8 cellular contexts compared by ENCODE assay signal in the genomic region with DNA sequence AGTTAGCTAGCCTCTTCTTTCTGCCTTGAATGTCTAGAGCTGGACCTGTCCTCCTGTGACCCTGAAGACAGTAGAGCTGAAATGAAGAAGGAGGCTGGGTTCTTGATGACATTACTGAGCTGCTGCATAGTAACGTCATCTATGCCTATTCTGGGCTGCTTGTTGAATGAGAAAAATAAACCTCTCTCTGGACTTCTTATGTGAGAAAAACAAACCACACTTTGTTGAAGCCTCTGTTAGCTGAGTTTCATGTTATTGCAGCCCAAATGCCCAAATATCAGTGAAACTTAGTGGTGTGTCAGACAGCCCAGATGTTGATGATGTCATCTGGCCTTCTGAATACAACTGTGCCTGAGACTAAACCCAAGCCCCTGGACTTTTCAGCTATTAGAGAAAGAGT.
A peak's percentile ranks its signal among the peaks of the same experiment; 100 is the strongest.
DNase-seq lines count a peak whose midpoint lies in the region; ATAC-seq and TF ChIP-seq lines count a peak whose summit lies in the region.

No MANE protein-coding gene starts in this region.

- H3K27me3 ChIP-seq in GM23338 (ENCODE audit: insufficient read depth), result no peaks in the 10 kb centered on the region
- no peaks in the 10 kb centered on the region for H3K27me3 ChIP-seq in right atrium auricular region
- no peaks in the 10 kb centered on the region for H3K27me3 ChIP-seq in hepatocyte

- H2AFZ ChIP-seq in GM23338, result peak overlapping the region; percentile 81; the same call in 1 of the 2 replicates
- H2AFZ ChIP-seq in hepatocyte, result no peak overlapping the region

- CTCF ChIA-PET in HEK293T (lab: Yijun Ruan, JAX), result no interaction called here

- H3K27ac ChIP-seq in GM23338 (ENCODE audit: low read depth) (no peak overlapping the region), right atrium auricular region (peak overlapping the region; percentile 38 to 52), hepatocyte (no peak overlapping the region)

- POLR2A ChIA-PET in HEK293T (lab: Yijun Ruan, JAX), result interaction anchor here (0.6 to 3.8 kb wide), 3 partner anchors 243 to 262 kb away, joined by 3 to 21 read pairs (median 4); partner anchors contain the start of gene FUT8

- no peak overlapping the region for H3K4me3 Mint-ChIP-seq in GM23338

- TF ChIP-seq CTCF in GM23338 (conservative IDR thresholded peaks at IDR 0.05; ENCODE audit: low read depth in 2 of 2) (no peak), right atrium auricular region (IDR thresholded peaks at IDR 0.05) (no peak), hepatocyte (IDR thresholded peaks at IDR 0.05; ENCODE audit: poor library complexity) (no peak)

- no peaks in the 10 kb centered on the region for H3K36me3 Mint-ChIP-seq in GM23338 (ENCODE audit: low read depth)

- H3K4me2 ChIP-seq in GM23338 (no peak overlapping the region), hepatocyte (no peak overlapping the region)

- H3K79me2 ChIP-seq in GM23338 (replicated peaks; ENCODE audit: insufficient read depth) (no peaks in the 10 kb centered on the region), hepatocyte (no peaks in the 10 kb centered on the region)

- H3K36me3 ChIP-seq in GM23338 (ENCODE audit: insufficient read depth) (no peaks in the 10 kb centered on the region), right atrium auricular region (no peaks in the 10 kb centered on the region), hepatocyte (replicated peaks; ENCODE audit: insufficient read depth, low read depth) (no peaks in the 10 kb centered on the region)

- peaks cover 12% of the 10 kb centered on the region; the same call in 2 of the 3 replicates for H3K4me1 Mint-ChIP-seq in GM23338

- H3K4me1 ChIP-seq in GM23338 (ENCODE audit: insufficient read depth) (no peaks in the 10 kb centered on the region), right atrium auricular region (peaks cover 0 to 10% of the 10 kb centered on the region in 2 donors), hepatocyte (ENCODE audit: insufficient read depth) (peaks cover 4% of the 10 kb centered on the region)

- DNase-seq in GM23338 (ENCODE audit: low spot score) (no peak), MV-4-11 (lab: John Stamatoyannopoulos, UW) (peak; percentile 51), right atrium auricular region (ENCODE audit: low spot score) (no peak), HEK293T (ENCODE audit: extremely low spot score) (no peak), hepatocyte (ENCODE audit: low spot score) (no peak), H4 (ENCODE audit: low spot score) (no peak), COR-L47 (lab: John Stamatoyannopoulos, UW) (no peak)

- H3K9me3 Mint-ChIP-seq in GM23338, result no peaks in the 10 kb centered on the region

- H4K20me1 ChIP-seq in GM23338 (replicated peaks; ENCODE audit: insufficient read depth) (no peaks in the 10 kb centered on the region), hepatocyte (ENCODE audit: insufficient read depth, poor library complexity, severe bottlenecking) (no peaks in the 10 kb centered on the region)

- no peak overlapping the region for H3K27ac Mint-ChIP-seq in GM23338

- H3K27me3 Mint-ChIP-seq in GM23338 (ENCODE audit: insufficient read depth, low read depth, poor library complexity), result peaks cover 1% of the 10 kb centered on the region

- TF ChIP-seq POLR2A in GM18505 (IDR thresholded peaks at IDR 0.05; ENCODE audit: borderline replicate concordance, extremely low read depth, insufficient read depth, insufficient read length), result peak; percentile 33

- H3K9me3 ChIP-seq in right atrium auricular region (no peaks in the 10 kb centered on the region), hepatocyte (ENCODE audit: low read depth) (no peaks in the 10 kb centered on the region)

- ATAC-seq in GM18505 (IDR thresholded peaks at IDR 0.05; ENCODE audit: unreplicated experiment) (peak; percentile 75), GM23338 (no peak)

- 80% methylated on average over 1 of the region's 1 CpG for WGBS in hepatocyte (ENCODE audit: low lambda C conversion rate, missing lambda C conversion rate)

- H3K4me3 ChIP-seq in GM23338, result no peak overlapping the region
- H3K4me3 ChIP-seq in right atrium auricular region, result no peak overlapping the region
- H3K4me3 ChIP-seq in hepatocyte, result no peak overlapping the region

- no peaks in the 10 kb centered on the region for H3F3A ChIP-seq in GM23338 (replicated peaks; ENCODE audit: low read depth)

- H3K9me2 ChIP-seq in GM23338 (ENCODE audit: insufficient read depth) (no peaks in the 10 kb centered on the region), hepatocyte (replicated peaks; ENCODE audit: insufficient read depth) (no peaks in the 10 kb centered on the region)

TF ChIP-seq in GM23338, 12 proteins besides CTCF, POLR2A, EP300 and RAD21:
- TF ChIP-seq ZNF114 (CRISPR knock-in tag; IDR thresholded peaks at IDR 0.05) (no peak), JUNB (IDR thresholded peaks at IDR 0.05; ENCODE audit: unreplicated experiment) (no peak), EZH2 (IDR thresholded peaks at IDR 0.05; ENCODE audit: low read depth, unreplicated experiment) (no peak), NANOG (IDR thresholded peaks at IDR 0.05; ENCODE audit: borderline replicate concordance) (no peak), CREB1 (CRISPR knock-in tag; IDR thresholded peaks at IDR 0.05; ENCODE audit: low read depth) (no peak)
TF ChIP-seq in GM23338: peak in this region for 0.

TF ChIP-seq in HEK293T, 16 proteins besides CTCF, POLR2A, EP300 and RAD21:
- TF ChIP-seq SUZ12 (IDR thresholded peaks at IDR 0.05), result no peak
- TF ChIP-seq LEF1 (IDR thresholded peaks at IDR 0.05; ENCODE audit: borderline replicate concordance), result no peak
- no peak for TF ChIP-seq CTBP1 (IDR thresholded peaks at IDR 0.05; ENCODE audit: borderline replicate concordance)
- TF ChIP-seq FOXA1 (IDR thresholded peaks at IDR 0.05), result no peak
- TF ChIP-seq ARNT (IDR thresholded peaks at IDR 0.05), result no peak
- TF ChIP-seq NFRKB (IDR thresholded peaks at IDR 0.05), result no peak
- no peak for TF ChIP-seq HDGF (IDR thresholded peaks at IDR 0.05; ENCODE audit: borderline replicate concordance)
- no peak for TF ChIP-seq FOXM1 (IDR thresholded peaks at IDR 0.05; ENCODE audit: borderline replicate concordance)
- no peak for TF ChIP-seq L3MBTL2 (conservative IDR thresholded peaks at IDR 0.05)

Comparison
In these comparisons a context has a peak if more than half of its experiments do, and no peak if none do; other contexts are left out.
1. H3K27ac ChIP-seq: peak in right atrium auricular region (2 of 2); none in GM23338 (single experiment) and hepatocyte (single experiment).